Comparison of ENCODE assay signal across 17 cellular contexts in genomic region chr4:13299343-13299742, GRCh38.
A peak's percentile ranks its signal among the peaks of the same experiment; 100 is the strongest.
DNase-seq lines count a peak whose midpoint lies in the region; ATAC-seq and TF ChIP-seq lines count a peak whose summit lies in the region.
"Had no signal": no experiment of that assay in that cellular context is flagged by ENCODE, and none has a peak within 500 bp of the region (broad histone marks: within the 10 kb centered on the region; RNA-seq: fewer than 3 reads in every experiment).

No MANE protein-coding gene starts in this region.

- no peak for ATAC-seq in activated naive CD8-positive, alpha-beta T cell treated with anti-CD3 and anti-CD28 coated beads, Interleukin-2, amount 50 U/mL, for 24 hours

- no peak overlapping the region for H3K4me3 Mint-ChIP-seq in activated CD4-positive, alpha-beta T cell treated with anti-CD3 and anti-CD28 coated beads, Interleukin-2, amount 10 ng/mL, durations not matched to agents 24 days and 14 days
- H3K4me3 Mint-ChIP-seq in nephron progenitor cell (no peak overlapping the region), MCF 10A (ENCODE audit: unreplicated experiment) (no peak overlapping the region)
- no peak overlapping the region for H3K4me3 Mint-ChIP-seq in activated naive CD8-positive, alpha-beta T cell treated with anti-CD3 and anti-CD28 coated beads, Interleukin-2, amount 50 U/mL, for 24 hours
- H3K4me3 Mint-ChIP-seq: CD4-positive, alpha-beta memory T cell had no signal

- H3K9me3 ChIP-seq in stomach smooth muscle (ENCODE audit: control insufficient read depth in 2 of 2, low read length in 2 of 2), result peaks cover 8 to 11% of the 10 kb centered on the region in 2 donors
- H3K9me3 ChIP-seq: BE2C had no signal

- no TSS peak for BruUV-seq in MCF 10A (replicated peaks; lab: Mats Ljungman, UMichigan)

- H3K27ac Mint-ChIP-seq in activated CD4-positive, alpha-beta T cell treated with anti-CD3 and anti-CD28 coated beads, Interleukin-2, amount 10 ng/mL, durations not matched to agents 24 days and 14 days, result no peak overlapping the region
- H3K27ac Mint-ChIP-seq in nephron progenitor cell (peak overlapping the region; percentile 53), MCF 10A (ENCODE audit: low read depth, unreplicated experiment) (no peak overlapping the region)
- no peak overlapping the region for H3K27ac Mint-ChIP-seq in activated naive CD8-positive, alpha-beta T cell treated with anti-CD3 and anti-CD28 coated beads, Interleukin-2, amount 50 U/mL, for 24 hours
- H3K27ac Mint-ChIP-seq: CD4-positive, alpha-beta memory T cell had no signal

- no peak for TF ChIP-seq CTCF in nephron progenitor cell (IDR thresholded peaks at IDR 0.05)
- TF ChIP-seq CTCF in MCF 10A (IDR thresholded peaks at IDR 0.05; ENCODE audit: unreplicated experiment), result no peak

- intact Hi-C loops in activated CD4-positive, alpha-beta T cell treated with anti-CD3 and anti-CD28 coated beads, Interleukin-2, amount 10 ng/mL, durations not matched to agents 24 days and 14 days (cut with micrococcal nuclease), result no loop called here
- intact Hi-C loops in MCF 10A (cut with micrococcal nuclease), result no loop called here

- no peaks in the 10 kb centered on the region for H3K27me3 ChIP-seq in stomach smooth muscle (ENCODE audit: control insufficient read depth in 1 of 2, insufficient read depth in 2 of 2, low read length in 2 of 2)
- H3K27me3 ChIP-seq: BE2C; BLaER1 treated with 17β-estradiol and CSF1 and Interleukin-3, amounts not matched to agents 10 nM and 100 nM had no signal

- no peaks in the 10 kb centered on the region for H3K4me1 Mint-ChIP-seq in activated CD4-positive, alpha-beta T cell treated with anti-CD3 and anti-CD28 coated beads, Interleukin-2, amount 10 ng/mL, durations not matched to agents 24 days and 14 days
- peaks cover 16% of the 10 kb centered on the region for H3K4me1 Mint-ChIP-seq in nephron progenitor cell
- H3K4me1 Mint-ChIP-seq in activated naive CD8-positive, alpha-beta T cell treated with anti-CD3 and anti-CD28 coated beads, Interleukin-2, amount 50 U/mL, for 24 hours, result no peaks in the 10 kb centered on the region
- no peaks in the 10 kb centered on the region for H3K4me1 Mint-ChIP-seq in MCF 10A (ENCODE audit: insufficient read depth, unreplicated experiment)

- CTCF ChIA-PET in MCF 10A (lab: Yijun Ruan, JAX), result no interaction called here

- peaks cover 26% of the 10 kb centered on the region for H3K9me3 Mint-ChIP-seq in activated CD4-positive, alpha-beta T cell treated with anti-CD3 and anti-CD28 coated beads, Interleukin-2, amount 10 ng/mL, durations not matched to agents 24 days and 14 days
- peaks cover 48% of the 10 kb centered on the region for H3K9me3 Mint-ChIP-seq in nephron progenitor cell
- peaks cover 21% of the 10 kb centered on the region for H3K9me3 Mint-ChIP-seq in activated naive CD8-positive, alpha-beta T cell treated with anti-CD3 and anti-CD28 coated beads, Interleukin-2, amount 50 U/mL, for 24 hours
- peaks cover 15% of the 10 kb centered on the region for H3K9me3 Mint-ChIP-seq in MCF 10A (ENCODE audit: unreplicated experiment)

- H3K36me3 ChIP-seq in stomach smooth muscle (ENCODE audit: control insufficient read depth in 2 of 2, insufficient read depth in 2 of 2, low read length in 2 of 2), result no peaks in the 10 kb centered on the region
- H3K36me3 ChIP-seq: BE2C had no signal

- peak overlapping the region in 1 of 2 donors; percentile 51 for H3K9ac ChIP-seq in stomach smooth muscle (ENCODE audit: low read length in 2 of 2)
- H3K9ac ChIP-seq: BLaER1 treated with 17β-estradiol and CSF1 and Interleukin-3, amounts not matched to agents 10 nM and 100 nM had no signal

- peak overlapping the region; percentile 8 to 68 for H3K4me3 ChIP-seq in stomach smooth muscle (ENCODE audit: low read length in 2 of 2)
- H3K4me3 ChIP-seq: BLaER1 treated with 17β-estradiol and CSF1 and Interleukin-3, amounts not matched to agents 10 nM and 100 nM had no signal

- no peaks in the 10 kb centered on the region for H3K36me3 Mint-ChIP-seq in activated CD4-positive, alpha-beta T cell treated with anti-CD3 and anti-CD28 coated beads, Interleukin-2, amount 10 ng/mL, durations not matched to agents 24 days and 14 days (ENCODE audit: low read depth)
- peaks cover 59% of the 10 kb centered on the region for H3K36me3 Mint-ChIP-seq in nephron progenitor cell (ENCODE audit: low read depth)
- H3K36me3 Mint-ChIP-seq in activated naive CD8-positive, alpha-beta T cell treated with anti-CD3 and anti-CD28 coated beads, Interleukin-2, amount 50 U/mL, for 24 hours (ENCODE audit: low read depth), result peaks cover 29% of the 10 kb centered on the region
- peaks cover 6% of the 10 kb centered on the region for H3K36me3 Mint-ChIP-seq in MCF 10A (ENCODE audit: insufficient read depth, unreplicated experiment)

- no peaks in the 10 kb centered on the region for H3K27me3 Mint-ChIP-seq in activated CD4-positive, alpha-beta T cell treated with anti-CD3 and anti-CD28 coated beads, Interleukin-2, amount 10 ng/mL, durations not matched to agents 24 days and 14 days
- peaks cover 8% of the 10 kb centered on the region for H3K27me3 Mint-ChIP-seq in nephron progenitor cell (ENCODE audit: low read depth, poor library complexity)
- H3K27me3 Mint-ChIP-seq in activated naive CD8-positive, alpha-beta T cell treated with anti-CD3 and anti-CD28 coated beads, Interleukin-2, amount 50 U/mL, for 24 hours, result no peaks in the 10 kb centered on the region
- no peaks in the 10 kb centered on the region for H3K27me3 Mint-ChIP-seq in MCF 10A (ENCODE audit: insufficient read depth, unreplicated experiment)
- H3K27me3 Mint-ChIP-seq: CD4-positive, alpha-beta memory T cell had no signal

- peaks cover 24% of the 10 kb centered on the region for H3K4me1 ChIP-seq in stomach smooth muscle (ENCODE audit: control insufficient read depth, insufficient read depth, low read length)
- H3K4me1 ChIP-seq: BE2C had no signal

- peak overlapping the region; percentile 88 for H3K27ac ChIP-seq in stomach smooth muscle (ENCODE audit: low read length)
- H3K27ac ChIP-seq: 22Rv1; BLaER1 treated with 17β-estradiol and CSF1 and Interleukin-3, amounts not matched to agents 10 nM and 100 nM had no signal

- DNase-seq in activated CD4-positive, alpha-beta T cell treated with anti-CD3 and anti-CD28 coated beads, Interleukin-2, amount 10 ng/mL, durations not matched to agents 24 days and 14 days, result peak; percentile 25
- DNase-seq in activated CD4-positive, alpha-beta T cell treated with anti-CD3 and anti-CD28 coated beads, Interleukin-2, amount 50 U/mL, for 4 hours, result no peak
- DNase-seq in nephron progenitor cell, result no peak
- DNase-seq in AML-193 (lab: John Stamatoyannopoulos, UW), result no peak
- DNase-seq in activated naive CD8-positive, alpha-beta T cell treated with anti-CD3 and anti-CD28 coated beads, Interleukin-2, amount 50 U/mL, for 24 hours, result no peak
- DNase-seq in MCF 10A (ENCODE audit: unreplicated experiment), result no peak
- DNase-seq: BE2C; Calu3; CD4-positive, alpha-beta memory T cell; COR-L47; DMS53; DMS79 treated with DMSO at 0.1 percent for 48 hours; GF-D8; H7 had no signal

- POLR2A ChIA-PET in MCF 10A (lab: Yijun Ruan, JAX), result no interaction called here
